ENCODE assay signal across 19 cellular contexts in the genomic region with DNA sequence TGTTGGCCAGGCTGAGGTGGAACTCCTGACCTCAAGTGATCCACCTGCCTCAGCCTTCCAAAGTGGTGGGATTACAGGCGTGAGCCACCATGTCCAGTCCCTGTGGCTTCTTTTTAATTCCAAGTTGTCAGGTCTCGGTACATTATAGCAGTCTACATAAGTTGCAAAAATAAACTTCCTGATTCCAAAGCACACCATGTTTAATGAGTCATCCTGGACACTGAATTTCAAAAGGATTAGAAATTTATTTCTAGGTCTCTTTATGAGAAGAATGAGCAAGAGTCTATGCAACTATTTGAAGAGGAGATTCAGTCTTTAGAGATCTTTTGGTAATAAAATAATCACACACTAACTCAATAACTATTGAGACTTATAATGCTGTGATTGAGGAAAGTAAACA.
DNase-seq lines count a peak whose midpoint lies in the region; ATAC-seq and TF ChIP-seq lines count a peak whose summit lies in the region.
"Had no signal": no experiment of that assay in that cellular context is flagged by ENCODE, and none has a peak within 500 bp of the region (broad histone marks: within the 10 kb centered on the region; RNA-seq: fewer than 3 reads in every experiment).

No MANE protein-coding gene starts in this region.

- H4K20me1 ChIP-seq in PC-9 (ENCODE audit: insufficient read depth): no peaks in the 10 kb centered on the region

- POLR2A ChIA-PET in BJ (lab: Charles Lee): no interaction called here
- POLR2A ChIA-PET in PC-9 (lab: Charles Lee; ENCODE audit: unreplicated experiment): no interaction called here

- 0 out of 2 replicates have a peak overlapping the region, but pooled peaks have one; percentile 66 for H2AFZ ChIP-seq in PC-9

- H3K9me3 Mint-ChIP-seq in HFFc6: no peaks in the 10 kb centered on the region

- H3K36me3 ChIP-seq in BJ (ENCODE audit: control insufficient read depth, insufficient read depth, low read length) (no peaks in the 10 kb centered on the region), PC-9 (ENCODE audit: low read depth) (no peaks in the 10 kb centered on the region)

- CTCF ChIA-PET in BJ (lab: Yijun Ruan, JAX): no interaction called here
- CTCF ChIA-PET in PC-9 (lab: Charles Lee): no interaction called here

- H3K4me1 ChIP-seq in PC-9 (replicated peaks; ENCODE audit: insufficient read depth): no peaks in the 10 kb centered on the region

- H3K27ac Mint-ChIP-seq in HFFc6 (peak overlapping the region; percentile 56), T-helper 17 cell (no peak overlapping the region)

- H3K27ac ChIP-seq in PC-9: no peak overlapping the region
- H3K27ac ChIP-seq: C4-2B, KMS-11 had no signal

- no peaks in the 10 kb centered on the region for H3K36me3 Mint-ChIP-seq in HFFc6 (ENCODE audit: low read depth)
- H3K36me3 Mint-ChIP-seq in T-helper 17 cell (ENCODE audit: low read depth): no peaks in the 10 kb centered on the region

- peaks cover 10% of the 10 kb centered on the region for H3K4me1 Mint-ChIP-seq in HFFc6 (ENCODE audit: low read depth)
- H3K4me1 Mint-ChIP-seq in T-helper 17 cell: no peaks in the 10 kb centered on the region

- no peaks in the 10 kb centered on the region for H3F3A ChIP-seq in PC-9 (ENCODE audit: insufficient read depth, low read depth)

- ATAC-seq in left ventricle myocardium superior (no peak), GM18909 (IDR thresholded peaks at IDR 0.05; ENCODE audit: poor library complexity, unreplicated experiment) (no peak), T-helper 17 cell (no peak)
- ATAC-seq: HCT116, HepG2, SK-N-SH treated with all-trans-retinoic acid at 6 μM for 48 hours had no signal

- TF ChIP-seq CTCF in BJ (IDR thresholded peaks at IDR 0.05; ENCODE audit: insufficient read depth, low read depth, low read length) (no peak), HFFc6 (IDR thresholded peaks at IDR 0.05) (no peak), PC-9 (conservative IDR thresholded peaks at IDR 0.05) (no peak)

- H3K9me3 ChIP-seq in PC-9 (ENCODE audit: insufficient read depth, low read depth) (no peaks in the 10 kb centered on the region), T-helper 17 cell (ENCODE audit: control insufficient read depth, low read length, poor library complexity, severe bottlenecking) (no peaks in the 10 kb centered on the region)

- H3K27me3 Mint-ChIP-seq in HFFc6 (ENCODE audit: insufficient read depth): peaks cover 12% of the 10 kb centered on the region
- no peaks in the 10 kb centered on the region for H3K27me3 Mint-ChIP-seq in T-helper 17 cell

- H3K4me3 ChIP-seq in BJ (ENCODE audit: low read depth, low read length): no peak overlapping the region
- H3K4me3 ChIP-seq in PC-9: no peak overlapping the region

- DNase-seq in BJ (ENCODE audit: low read depth) (peak; percentile 31), HFFc6 (peak; percentile 29), PC-9 (no peak), kidney tubule cell (ENCODE audit: low spot score) (peak; percentile 25), left ventricle myocardium superior (no peak), T-helper 17 cell (no peak), NCI-H446 (lab: John Stamatoyannopoulos, UW) (no peak)
- DNase-seq: COR-L47, DMS153, NCI-H1105, NCI-H1694, NCI-H524, SHP77 had no signal

- no peaks in the 10 kb centered on the region for H3K79me2 ChIP-seq in PC-9 (ENCODE audit: low read depth)

- BruUV-seq in PC-9 (replicated peaks; lab: Mats Ljungman, UMichigan): no TSS peak

- H3K4me3 Mint-ChIP-seq in HFFc6: peak overlapping the region; percentile 40
- H3K4me3 Mint-ChIP-seq in T-helper 17 cell: no peak overlapping the region

- intact Hi-C loops in PC-9 (cut with micrococcal nuclease; ENCODE audit: unreplicated experiment): no loop called here
- intact Hi-C loops in left ventricle myocardium superior (cut with micrococcal nuclease): no loop called here

- peak overlapping the region; percentile 15; the same call in 1 of the 2 replicates for H3K4me2 ChIP-seq in PC-9
- H3K4me2 ChIP-seq: KMS-11 had no signal

- H3K27me3 ChIP-seq in BJ (ENCODE audit: control insufficient read depth, insufficient read depth, low read length) (no peaks in the 10 kb centered on the region), PC-9 (ENCODE audit: insufficient read depth, low read depth) (no peaks in the 10 kb centered on the region)

- H3K9me2 ChIP-seq in PC-9 (ENCODE audit: insufficient read depth): no peaks in the 10 kb centered on the region

Comparison
In these comparisons a context has a peak if more than half of its experiments do, and no peak if none do; other contexts are left out.
1. DNase-seq: peak in BJ (single experiment), HFFc6 (single experiment) and kidney tubule cell (single experiment); none in PC-9 (0 of 2), left ventricle myocardium superior (single experiment), T-helper 17 cell (0 of 3) and NCI-H446 (0 of 2).